28 cellular contexts compared by ENCODE assay signal in the genomic region with DNA sequence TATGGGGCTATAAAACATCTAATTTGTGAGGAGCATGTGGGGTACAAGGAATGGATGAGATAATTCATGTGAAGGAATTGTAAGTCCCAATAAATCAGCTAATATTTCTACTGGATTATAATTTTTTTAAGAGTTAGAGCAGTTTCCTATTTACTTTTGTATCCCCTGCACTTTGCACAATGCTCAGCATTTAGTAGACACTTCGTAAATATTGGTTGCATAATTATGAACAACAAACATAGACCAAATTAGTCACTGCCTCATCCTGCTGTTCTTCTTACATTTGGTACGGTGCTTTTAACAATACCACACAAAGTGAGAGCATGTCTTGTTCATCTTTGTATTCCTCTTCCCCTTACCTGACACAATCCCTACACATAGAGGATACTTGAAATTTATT.
"Had no signal": no experiment of that assay in that cellular context is flagged by ENCODE, and none has a peak within 500 bp of the region (broad histone marks: within the 10 kb centered on the region; RNA-seq: fewer than 3 reads in every experiment).

No MANE protein-coding gene starts in this region.

- H3K36me3 ChIP-seq: neural progenitor cell, ovary, right lobe of liver, spleen, suprapubic skin, tibial artery, transverse colon, upper lobe of right lung, uterus had no signal

- H3K4me2 ChIP-seq: neural progenitor cell, smooth muscle cell had no signal

- H3K27me3 ChIP-seq: neural progenitor cell, ovary, right lobe of liver, testis, tibial artery, transverse colon, upper lobe of right lung, uterus had no signal

- H2AFZ ChIP-seq: neural progenitor cell, parathyroid adenoma had no signal

- H3K9me3 ChIP-seq: psoas muscle, right lobe of liver, suprapubic skin, testis, transverse colon, upper lobe of right lung had no signal

- H3K9ac ChIP-seq: neural progenitor cell, parathyroid adenoma had no signal

- H3K4me3 ChIP-seq: neural progenitor cell, ovary, psoas muscle, right lobe of liver, skin epidermis, smooth muscle cell, spleen, suprapubic skin, testis, tibial artery, transverse colon, upper lobe of right lung, uterus had no signal

- H3K79me2 ChIP-seq: parathyroid adenoma had no signal

- H3K27ac ChIP-seq: neural progenitor cell, ovary, parathyroid adenoma, psoas muscle, right lobe of liver, skin epidermis, spleen, suprapubic skin, testis, tibial artery, transverse colon, upper lobe of right lung, uterus had no signal

- ATAC-seq: natural killer cell; psoas muscle; right cardiac atrium; stimulated activated memory B cell treated with anti-CD40 and anti-IgM and Interleukin-4, amounts not matched to agents 10 μg/mL and 1 μg/mL and 100 μg/mL, for 72 hours; stimulated activated naive CD8-positive, alpha-beta T cell treated with anti-CD3 and anti-CD28 coated beads, Interleukin-15, amount 100 ng/mL, for 72 hours; stimulated activated naive CD8-positive, alpha-beta T cell treated with anti-CD3 and anti-CD28 coated beads, Interleukin-15, Interleukin-2, amounts not matched to agents 100 U/mL and 50 U/mL, for 24 hours; upper lobe of right lung had no signal

- DNase-seq: natural killer cell; occipital lobe; ovary; posterior cingulate gyrus; psoas muscle; right lobe of liver; spleen; stimulated activated CD4-positive, alpha-beta T cell treated with anti-CD3 and anti-CD28 coated beads, Interleukin-12 subunit alpha, Interleukin-12 subunit beta, amount 100 ng/mL, for 4 hours; stimulated activated CD4-positive, alpha-beta T cell treated with anti-CD3 and anti-CD28 coated beads, Interleukin-1b, Interleukin-23, amount 100 ng/mL, for 48 hours; stimulated activated CD4-positive, alpha-beta T cell treated with anti-CD3 and anti-CD28 coated beads, Interleukin-4, amount 100 ng/mL, for 1 hour; stimulated activated CD4-positive, alpha-beta T cell treated with anti-CD3 and anti-CD28 coated beads, Interleukin-4, amount 100 ng/mL, for 4 hours; stimulated activated CD8-positive, alpha-beta memory T cell treated with anti-CD3 and anti-CD28 coated beads, Interleukin-4, amount 100 ng/mL, for 48 hours; stimulated activated naive CD4-positive, alpha-beta T cell; stimulated activated naive CD8-positive, alpha-beta T cell treated with anti-CD3 and anti-CD28 coated beads, Interleukin-15, amount 100 ng/mL, for 72 hours; stimulated activated naive CD8-positive, alpha-beta T cell treated with anti-CD3 and anti-CD28 coated beads, Interleukin-15, Interleukin-2, amounts not matched to agents 100 U/mL and 50 U/mL, for 24 hours; substantia nigra; testis; tibial artery; transverse colon; upper lobe of right lung; uterus had no signal

- H3K4me1 ChIP-seq: parathyroid adenoma, psoas muscle, right lobe of liver, spleen, suprapubic skin, testis, tibial artery, transverse colon, upper lobe of right lung, uterus had no signal
